ENCODE assay signal across 8 cellular contexts in genomic region chr14:106638786-106639452, GRCh38.
A peak's percentile ranks its signal among the peaks of the same experiment; 100 is the strongest.
DNase-seq lines count a peak whose midpoint lies in the region; TF ChIP-seq lines count a peak whose summit lies in the region.
"Not testable (repeated sequence)": the region's sequence is repeated elsewhere in the genome, so short reads cannot be mapped to it uniquely, and the experiment has no call there.

No MANE protein-coding gene starts in this region.

- CTCF ChIA-PET in activated naive CD4-positive, alpha-beta T cell treated with anti-CD3 and anti-CD28 coated beads for 36 hours (lab: Charles Lee): interaction anchor here (1.0 to 2.9 kb wide), 5 partner anchors 9 to 106 kb away, joined by 3 to 13 read pairs (median 5); no protein-coding TSS in a partner anchor

- TF ChIP-seq CTCF in 22Rv1 (IDR thresholded peaks at IDR 0.05): peak; percentile 80

- not testable (repeated sequence) for H3K36me3 Mint-ChIP-seq in activated naive CD4-positive, alpha-beta T cell treated with anti-CD3 and anti-CD28 coated beads for 36 hours (ENCODE audit: low read depth)

- not testable (repeated sequence) for H3K27ac ChIP-seq in 22Rv1

- H3K27ac Mint-ChIP-seq in activated naive CD4-positive, alpha-beta T cell treated with anti-CD3 and anti-CD28 coated beads for 36 hours: not testable (repeated sequence)

- intact Hi-C loops in activated naive CD4-positive, alpha-beta T cell treated with anti-CD3 and anti-CD28 coated beads for 36 hours (cut with micrococcal nuclease): not testable (repeated sequence)

- not testable (repeated sequence) for H3K9me3 Mint-ChIP-seq in activated naive CD4-positive, alpha-beta T cell treated with anti-CD3 and anti-CD28 coated beads for 36 hours

- H3K27me3 Mint-ChIP-seq in activated naive CD4-positive, alpha-beta T cell treated with anti-CD3 and anti-CD28 coated beads for 36 hours (ENCODE audit: low read depth): not testable (repeated sequence)

- DNase-seq in ELF-1 (ENCODE audit: low read depth, low spot score) (peak; percentile 3), HT1080 (ENCODE audit: low read depth) (peak; percentile 20), NCI-H82 (lab: John Stamatoyannopoulos, UW) (peak; percentile 57), T-helper 22 cell (ENCODE audit: low read depth) (peak; percentile 26), germinal center (ENCODE audit: low spot score) (peak; percentile 51)
- DNase-seq in activated naive CD4-positive, alpha-beta T cell treated with anti-CD3 and anti-CD28 coated beads for 36 hours: peak; percentile 60
- DNase-seq in stimulated activated CD4-positive, alpha-beta T cell treated with anti-CD3 and anti-CD28 coated beads, Interleukin-2, amount 100 ng/mL, for 4 hours (ENCODE audit: low read depth): peak; percentile 8

- peak overlapping the region; percentile 23 for H3K4me3 Mint-ChIP-seq in activated naive CD4-positive, alpha-beta T cell treated with anti-CD3 and anti-CD28 coated beads for 36 hours

- H3K4me1 Mint-ChIP-seq in activated naive CD4-positive, alpha-beta T cell treated with anti-CD3 and anti-CD28 coated beads for 36 hours (ENCODE audit: low read depth): not testable (repeated sequence)

Comparison
In these comparisons a context has a peak if more than half of its experiments do, and no peak if none do; other contexts are left out.
1. DNase-seq: peak in every context shown above with its lines; median percentile 60 in activated naive CD4-positive, alpha-beta T cell treated with anti-CD3 and anti-CD28 coated beads for 36 hours; 57 in NCI-H82; 51 in germinal center; 26 in T-helper 22 cell; 20 in HT1080; 8 in stimulated activated CD4-positive, alpha-beta T cell treated with anti-CD3 and anti-CD28 coated beads, Interleukin-2, amount 100 ng/mL, for 4 hours; 3 in ELF-1.